Comparison of ENCODE assay signal across 1 cellular context in the genomic region with DNA sequence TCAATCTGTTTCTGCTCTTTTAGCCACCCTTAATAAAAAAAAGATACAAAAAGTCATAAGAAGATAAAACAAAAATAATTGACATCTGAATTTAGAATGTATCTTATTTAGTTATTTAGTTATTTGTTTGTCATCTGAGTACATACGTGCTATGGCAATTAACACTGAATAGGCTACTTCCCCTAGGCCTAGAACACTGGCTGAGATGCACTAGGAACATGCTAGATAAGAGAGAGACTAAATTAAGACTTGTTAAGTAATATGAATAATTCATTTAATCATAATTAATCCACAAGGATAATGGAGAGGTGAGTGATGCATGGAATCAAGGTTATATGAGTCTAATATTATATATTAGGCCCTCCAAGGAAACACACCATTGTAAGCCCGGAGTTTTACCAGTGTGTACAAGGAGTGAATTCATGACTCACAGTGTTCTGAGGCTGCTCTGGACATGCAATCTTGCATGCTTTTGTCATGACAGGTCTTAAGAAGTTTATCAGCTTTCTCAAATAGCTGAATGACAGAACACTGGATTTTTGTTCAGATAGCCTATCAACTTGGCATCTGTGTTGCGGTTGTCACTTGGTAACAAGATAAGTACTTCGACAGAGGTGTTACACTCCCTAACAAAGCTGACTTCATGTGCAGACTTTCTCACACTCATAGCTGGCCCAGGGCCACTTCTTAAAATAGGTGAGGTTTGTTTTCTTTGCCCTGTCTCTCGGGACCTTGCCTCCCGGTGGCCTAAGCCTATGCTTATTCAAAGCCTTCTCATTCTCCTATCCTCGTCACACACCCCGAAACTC.
TF ChIP-seq lines count a peak whose summit lies in the region.

No MANE protein-coding gene starts in this region.

TF ChIP-seq in GM12878, 131 proteins besides CTCF, POLR2A, EP300 and RAD21:
- TF ChIP-seq CEBPZ (IDR thresholded peaks at IDR 0.05; ENCODE audit: low read depth, low read length) (no peak), NR2F1 (conservative IDR thresholded peaks at IDR 0.05) (no peak), MTA2 (IDR thresholded peaks at IDR 0.05; ENCODE audit: low read depth) (no peak), IKZF2 (IDR thresholded peaks at IDR 0.05) (0 out of 4 replicates have a peak, but pooled peaks of 1 of the 2 experiments have one; percentile 15), CREB1 (IDR thresholded peaks at IDR 0.05; ENCODE audit: low read depth) (no peak), GATAD2B (conservative IDR thresholded peaks at IDR 0.05; ENCODE audit: low read depth) (no peak), WRNIP1 (IDR thresholded peaks at IDR 0.05; ENCODE audit: borderline replicate concordance, low read depth, low read length) (no peak), NKRF (conservative IDR thresholded peaks at IDR 0.05) (no peak), TARDBP (IDR thresholded peaks at IDR 0.05; ENCODE audit: borderline replicate concordance) (no peak), MEF2B (IDR thresholded peaks at IDR 0.05; ENCODE audit: partially characterized antibody, poor library complexity, severe bottlenecking) (peak; percentile 86), CREM (IDR thresholded peaks at IDR 0.05; ENCODE audit: low read depth) (peak; percentile 41; the same call in 1 of the 2 replicates), POU2F2 (IDR thresholded peaks at IDR 0.05; ENCODE audit: borderline replicate concordance, low read depth, low read length) (no peak), RBBP5 (conservative IDR thresholded peaks at IDR 0.05) (no peak), SIN3A (IDR thresholded peaks at IDR 0.05; ENCODE audit: low read depth, low read length) (no peak), RUNX3 (IDR thresholded peaks at IDR 0.05; ENCODE audit: low read length) (peak; percentile 25; the same call in 1 of the 2 replicates), TBL1XR1 (IDR thresholded peaks at IDR 0.05; ENCODE audit: low read depth, low read length) (no peak), SMAD5 (IDR thresholded peaks at IDR 0.05; ENCODE audit: low read depth) (no peak), E2F8 (IDR thresholded peaks at IDR 0.05; ENCODE audit: low read depth, partially characterized antibody) (no peak), EED (IDR thresholded peaks at IDR 0.05; ENCODE audit: low read depth) (peak; percentile 53; the same call in 1 of the 2 replicates), SUZ12 (IDR thresholded peaks at IDR 0.05; ENCODE audit: unreplicated experiment) (no peak), SIX5 (IDR thresholded peaks at IDR 0.05; ENCODE audit: low read depth, low read length, severe bottlenecking) (no peak), SPI1 (IDR thresholded peaks at IDR 0.05; ENCODE audit: borderline replicate concordance, insufficient read depth, low read depth, low read length) (no peak), BCL3 (IDR thresholded peaks at IDR 0.05; ENCODE audit: borderline replicate concordance, insufficient read depth, low read depth, low read length, poor library complexity, severe bottlenecking) (peak; percentile 32), CHD4 (IDR thresholded peaks at IDR 0.05) (no peak), USF2 (IDR thresholded peaks at IDR 0.05; ENCODE audit: borderline replicate concordance, low read depth, low read length) (no peak), ZNF384 (IDR thresholded peaks at IDR 0.05; ENCODE audit: borderline replicate concordance, low read depth, low read length) (no peak), SUPT20H (IDR thresholded peaks at IDR 0.05; ENCODE audit: borderline replicate concordance, control insufficient read depth, low read depth, low read length) (no peak), NBN (IDR thresholded peaks at IDR 0.05) (no peak), IKZF1 (conservative IDR thresholded peaks at IDR 0.05) (peak; percentile 25; the same call in 1 of the 2 replicates), YY1 (IDR thresholded peaks at IDR 0.05; ENCODE audit: low read depth, low read length) (no peak), MTA3 (IDR thresholded peaks at IDR 0.05; ENCODE audit: borderline replicate concordance, low read length) (no peak)
- TF ChIP-seq, protein P1, sequence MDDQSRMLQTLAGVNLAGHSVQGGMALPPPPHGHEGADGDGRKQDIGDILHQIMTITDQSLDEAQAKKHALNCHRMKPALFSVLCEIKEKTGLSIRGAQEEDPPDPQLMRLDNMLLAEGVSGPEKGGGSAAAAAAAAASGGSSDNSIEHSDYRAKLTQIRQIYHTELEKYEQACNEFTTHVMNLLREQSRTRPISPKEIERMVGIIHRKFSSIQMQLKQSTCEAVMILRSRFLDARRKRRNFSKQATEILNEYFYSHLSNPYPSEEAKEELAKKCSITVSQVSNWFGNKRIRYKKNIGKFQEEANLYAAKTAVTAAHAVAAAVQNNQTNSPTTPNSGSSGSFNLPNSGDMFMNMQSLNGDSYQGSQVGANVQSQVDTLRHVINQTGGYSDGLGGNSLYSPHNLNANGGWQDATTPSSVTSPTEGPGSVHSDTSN (IDR thresholded peaks at IDR 0.05; ENCODE audit: insufficient replicate concordance, low read depth, low read length): no peak
- TF ChIP-seq, protein P2, sequence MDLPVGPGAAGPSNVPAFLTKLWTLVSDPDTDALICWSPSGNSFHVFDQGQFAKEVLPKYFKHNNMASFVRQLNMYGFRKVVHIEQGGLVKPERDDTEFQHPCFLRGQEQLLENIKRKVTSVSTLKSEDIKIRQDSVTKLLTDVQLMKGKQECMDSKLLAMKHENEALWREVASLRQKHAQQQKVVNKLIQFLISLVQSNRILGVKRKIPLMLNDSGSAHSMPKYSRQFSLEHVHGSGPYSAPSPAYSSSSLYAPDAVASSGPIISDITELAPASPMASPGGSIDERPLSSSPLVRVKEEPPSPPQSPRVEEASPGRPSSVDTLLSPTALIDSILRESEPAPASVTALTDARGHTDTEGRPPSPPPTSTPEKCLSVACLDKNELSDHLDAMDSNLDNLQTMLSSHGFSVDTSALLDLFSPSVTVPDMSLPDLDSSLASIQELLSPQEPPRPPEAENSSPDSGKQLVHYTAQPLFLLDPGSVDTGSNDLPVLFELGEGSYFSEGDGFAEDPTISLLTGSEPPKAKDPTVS (IDR thresholded peaks at IDR 0.05; ENCODE audit: low read depth, low read length): no peak
